ENCODE assay signal across 8 cellular contexts in genomic region chr1:226110249-226111108, GRCh38. TPM values are rescaled to one million over a fixed set of nuclear protein-coding genes. Genes with fewer than 3 reads are reported as not detected.
DNase-seq lines count a peak whose midpoint lies in the region; ATAC-seq, FAIRE-seq and TF ChIP-seq lines count a peak whose summit lies in the region.

No MANE protein-coding gene starts in this region.

- H3K27me3 ChIP-seq in CD8-positive, alpha-beta memory T cell (ENCODE audit: insufficient read depth, low read length, poor library complexity, severe bottlenecking), result no peaks in the 10 kb centered on the region
- H3K27me3 ChIP-seq in neutrophil (peaks cover 56% of the 10 kb centered on the region), thymus (ENCODE audit: control insufficient read depth, insufficient read depth) (no peaks in the 10 kb centered on the region)

- peak; percentile 70 for ATAC-seq in HG03378 (IDR thresholded peaks at IDR 0.05; ENCODE audit: unreplicated experiment)

- H3K9me3 Mint-ChIP-seq in CD8-positive, alpha-beta memory T cell, result no peaks in the 10 kb centered on the region

- H3K4me3 ChIP-seq in CD8-positive, alpha-beta memory T cell (ENCODE audit: low read length), result peak overlapping the region; percentile 65
- H3K4me3 ChIP-seq in neutrophil (ENCODE audit: low read depth in 1 of 2, low read length in 1 of 2) (peak overlapping the region; percentile 53 to 72), thymus (ENCODE audit: low read length) (peak overlapping the region; percentile 55)

- peak overlapping the region; percentile 62 to 92 (median 88) for H3K4me3 Mint-ChIP-seq in CD8-positive, alpha-beta memory T cell

- H3K27ac ChIP-seq in CD8-positive, alpha-beta memory T cell (ENCODE audit: low read depth, low read length), result peak overlapping the region; percentile 79
- H3K27ac ChIP-seq in neutrophil (no peak overlapping the region), thymus (ENCODE audit: low read depth) (peak overlapping the region; percentile 77)

- H3K36me3 ChIP-seq in CD8-positive, alpha-beta memory T cell (ENCODE audit: insufficient read depth, low read length), result no peaks in the 10 kb centered on the region
- H3K36me3 ChIP-seq in neutrophil, result no peaks in the 10 kb centered on the region
- no peaks in the 10 kb centered on the region for H3K36me3 ChIP-seq in thymus (ENCODE audit: control insufficient read depth, insufficient read depth)

- FAIRE-seq in GM19239 (lab: Jason Lieb, UNC) (peak; percentile 37), RCC 7860 (lab: Jason Lieb, UNC) (no peak)

- CTCF ChIA-PET in CD8-positive, alpha-beta memory T cell (lab: Charles Lee), result interaction anchor here (0.8 to 4.2 kb wide), 5 partner anchors 10 to 222 kb away, joined by 3 to 19 read pairs (median 7); no protein-coding TSS in a partner anchor

- peaks cover 10% of the 10 kb centered on the region for H3K4me1 ChIP-seq in CD8-positive, alpha-beta memory T cell (ENCODE audit: insufficient read depth, low read length)
- H3K4me1 ChIP-seq in neutrophil (ENCODE audit: control insufficient read depth in 1 of 2, insufficient read depth in 1 of 2, low read depth in 1 of 2, low read length in 1 of 2), result peaks cover 13 to 20% of the 10 kb centered on the region in 2 experiments
- H3K4me1 ChIP-seq in thymus (ENCODE audit: control insufficient read depth, insufficient read depth, low read length), result no peaks in the 10 kb centered on the region

- 1% methylated on average over 73 of the region's 73 CpGs for WGBS in thymus

- H3K36me3 Mint-ChIP-seq in CD8-positive, alpha-beta memory T cell, result peaks cover 0 to 2% (median 0%) of the 10 kb centered on the region in 3 donors

- H3K4me1 Mint-ChIP-seq in CD8-positive, alpha-beta memory T cell, result peaks cover 12 to 20% (median 13%) of the 10 kb centered on the region in 3 donors

- POLR2A ChIA-PET in CD8-positive, alpha-beta memory T cell (lab: Charles Lee), result interaction anchor here (0.6 to 3.5 kb wide), 7 partner anchors 10 to 111 kb away, joined by 4 to 18 read pairs (median 5); partner anchors contain the start of genes H3-3A and SDE2

- peak overlapping the region in 7 of 8 donors; percentile 56 to 83 (median 66) for H3K27ac Mint-ChIP-seq in CD8-positive, alpha-beta memory T cell

- TF ChIP-seq CTCF in neutrophil (IDR thresholded peaks at IDR 0.05), result no peak

- peak; percentile 34 to 68 (median 56) for DNase-seq in CD8-positive, alpha-beta memory T cell
- DNase-seq in GM19239 (ENCODE audit: insufficient read length, low spot score), result peak; percentile 98
- DNase-seq in RCC 7860 (ENCODE audit: low spot score), result peak; percentile 48
- DNase-seq in activated gamma-delta T cell treated with anti-CD3 and anti-CD28 coated beads, Interleukin-2, amount 50 U/mL, for 16 hours (ENCODE audit: low read depth), result peak; percentile 57
- peak; percentile 71 for DNase-seq in foreskin melanocyte

- H3K27me3 Mint-ChIP-seq in CD8-positive, alpha-beta memory T cell, result peaks cover 0 to 3% of the 10 kb centered on the region in 2 donors

- H3K9me3 ChIP-seq in CD8-positive, alpha-beta memory T cell (ENCODE audit: low read length), result no peaks in the 10 kb centered on the region
- H3K9me3 ChIP-seq in neutrophil (no peaks in the 10 kb centered on the region), thymus (ENCODE audit: control insufficient read depth) (no peaks in the 10 kb centered on the region)

RNA-seq across cellular contexts. Expression of gene H3-3A, which starts 48.0 kb away (rescaled TPM):
- total RNA-seq in CD8-positive, alpha-beta memory T cell, result 100 to 1,000 TPM; 356 to 372 TPM
- polyA plus RNA-seq in CD8-positive, alpha-beta memory T cell, result 803 TPM
- polyA plus RNA-seq in thymus, result 1,694 TPM

Comparison
In these comparisons a context has a peak if more than half of its experiments do, and no peak if none do; other contexts are left out.
1. DNase-seq: peak in every context shown above with its lines; median percentile 98 in GM19239; 71 in foreskin melanocyte; 57 in activated gamma-delta T cell treated with anti-CD3 and anti-CD28 coated beads, Interleukin-2, amount 50 U/mL, for 16 hours; 56 in CD8-positive, alpha-beta memory T cell; 48 in RCC 7860.